ENCODE assay signal across 1 cellular context in the genomic region with DNA sequence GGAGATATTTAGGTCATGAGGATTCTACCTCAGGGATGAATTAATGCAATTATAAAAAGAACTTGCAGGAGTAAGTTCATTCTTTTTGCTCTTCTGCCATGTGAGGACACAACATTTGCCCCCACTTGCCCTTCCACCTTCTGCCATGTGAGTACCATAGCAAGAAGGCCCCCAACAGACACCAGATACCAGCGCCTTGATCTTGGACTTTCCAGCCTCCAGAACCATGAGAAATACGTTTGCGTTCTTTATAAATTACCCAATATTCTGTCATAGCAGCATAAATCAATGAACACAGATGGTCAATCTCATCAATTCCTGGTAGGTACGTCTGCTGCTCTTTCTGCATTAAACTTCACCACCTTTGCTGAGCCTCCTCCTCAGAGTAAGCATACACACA.
TF ChIP-seq lines count a peak whose summit lies in the region.

No MANE protein-coding gene starts in this region.

TF ChIP-seq in HepG2, 621 proteins besides CTCF, POLR2A, EP300 and RAD21:
- TF ChIP-seq ZSCAN21 (CRISPR knock-in tag; IDR thresholded peaks at IDR 0.05; ENCODE audit: borderline replicate concordance) (no peak), ZNF564 (CRISPR knock-in tag; IDR thresholded peaks at IDR 0.05) (peak; percentile 91; the same call in 1 of the 2 replicates)
- TF ChIP-seq, protein P1, sequence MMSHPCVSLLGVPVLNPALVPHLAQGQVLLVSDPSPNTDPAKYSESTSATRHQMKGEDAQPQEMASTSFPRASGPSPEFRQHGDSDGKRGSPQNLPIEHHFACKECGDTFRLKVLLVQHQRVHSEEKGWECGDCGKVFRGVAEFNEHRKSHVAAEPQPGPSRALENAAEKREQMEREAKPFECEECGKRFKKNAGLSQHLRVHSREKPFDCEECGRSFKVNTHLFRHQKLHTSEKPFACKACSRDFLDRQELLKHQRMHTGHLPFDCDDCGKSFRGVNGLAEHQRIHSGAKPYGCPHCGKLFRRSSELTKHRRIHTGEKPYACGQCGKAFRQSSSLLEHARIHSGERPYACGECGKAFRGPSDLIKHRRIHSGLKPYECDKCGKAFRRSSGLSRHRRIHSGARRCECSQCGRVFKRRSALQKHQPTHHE (CRISPR knock-in tag; IDR thresholded peaks at IDR 0.05; ENCODE audit: borderline replicate concordance): no peak
- TF ChIP-seq, protein P2, sequence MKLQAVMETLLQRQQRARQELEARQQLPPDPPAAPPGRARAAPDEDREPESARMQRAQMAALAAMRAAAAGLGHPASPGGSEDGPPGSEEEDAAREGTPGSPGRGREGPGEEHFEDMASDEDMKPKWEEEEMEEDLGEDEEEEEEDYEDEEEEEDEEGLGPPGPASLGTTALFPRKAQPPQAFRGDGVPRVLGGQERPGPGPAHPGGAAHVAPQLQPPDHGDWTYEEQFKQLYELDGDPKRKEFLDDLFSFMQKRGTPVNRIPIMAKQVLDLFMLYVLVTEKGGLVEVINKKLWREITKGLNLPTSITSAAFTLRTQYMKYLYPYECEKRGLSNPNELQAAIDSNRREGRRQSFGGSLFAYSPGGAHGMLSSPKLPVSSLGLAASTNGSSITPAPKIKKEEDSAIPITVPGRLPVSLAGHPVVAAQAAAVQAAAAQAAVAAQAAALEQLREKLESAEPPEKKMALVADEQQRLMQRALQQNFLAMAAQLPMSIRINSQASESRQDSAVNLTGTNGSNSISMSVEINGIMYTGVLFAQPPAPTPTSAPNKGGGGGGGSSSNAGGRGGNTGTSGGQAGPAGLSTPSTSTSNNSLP (IDR thresholded peaks at IDR 0.05; ENCODE audit: low read depth, low read length): no peak
